26 cellular contexts compared by ENCODE assay signal in the genomic region with DNA sequence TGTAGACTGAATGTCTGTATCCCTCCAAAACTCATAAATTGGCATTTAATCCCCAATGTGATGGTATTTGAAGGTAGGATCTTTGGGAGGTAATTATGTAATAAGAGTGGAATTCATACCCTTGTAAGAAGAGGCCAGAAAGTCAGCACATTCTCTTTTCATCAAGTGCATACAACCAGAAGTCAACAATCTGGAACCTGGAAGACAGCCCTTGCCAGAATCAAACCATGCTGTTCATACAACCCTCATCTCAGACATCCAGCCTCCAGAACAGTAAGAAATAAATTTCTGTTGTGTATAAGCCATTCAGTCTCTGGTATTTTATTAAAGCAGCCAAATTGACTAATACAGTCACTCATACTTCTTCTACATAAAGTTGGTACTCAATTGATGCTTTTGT.
"Had no signal": no experiment of that assay in that cellular context is flagged by ENCODE, and none has a peak within 500 bp of the region (broad histone marks: within the 10 kb centered on the region; RNA-seq: fewer than 3 reads in every experiment).

No MANE protein-coding gene starts in this region.

- H3K4me3 ChIP-seq: coronary artery, dorsolateral prefrontal cortex, esophagus muscularis mucosa, gastrocnemius medialis, heart right ventricle, left lung, lower lobe of right lung, mucosa of descending colon had no signal

- H3K27ac Mint-ChIP-seq: effector memory CD8-positive, alpha-beta T cell; endodermal cell; mesothelial cell of epicardium had no signal

- H3K27me3 Mint-ChIP-seq: effector memory CD8-positive, alpha-beta T cell had no signal

- FAIRE-seq: colon, endometrium, islet of Langerhans had no signal

- DNase-seq: dermis blood vessel endothelial cell; dorsolateral prefrontal cortex; effector CD4-positive, alpha-beta T cell; effector memory CD8-positive, alpha-beta T cell; endodermal cell; erythroblast; foreskin fibroblast; foreskin melanocyte; gastrocnemius medialis; glutamatergic neuron; head of caudate nucleus; heart right ventricle; hippocampal formation; left cardiac atrium; left lung; left ventricle myocardium superior; lower lobe of right lung; mesenchymal stem cell; mucosa of descending colon had no signal

- H3K27me3 ChIP-seq: esophagus muscularis mucosa, left lung had no signal

- H3K9me3 ChIP-seq: gastrocnemius medialis, lower lobe of right lung, mucosa of descending colon had no signal

- H3K4me1 ChIP-seq: esophagus muscularis mucosa, gastrocnemius medialis, heart right ventricle, left lung, lower lobe of right lung had no signal

- ATAC-seq: effector memory CD8-positive, alpha-beta T cell; gastrocnemius medialis; heart right ventricle; left cardiac atrium; left lung; left ventricle myocardium superior; mucosa of descending colon had no signal

- H3K4me1 Mint-ChIP-seq: endodermal cell had no signal

- H3K27ac ChIP-seq: coronary artery, dorsolateral prefrontal cortex, epithelial cell of prostate, esophagus muscularis mucosa, gastrocnemius medialis, heart right ventricle, left lung, lower lobe of right lung had no signal

- H3K36me3 ChIP-seq: esophagus muscularis mucosa, gastrocnemius medialis, heart right ventricle, left lung, lower lobe of right lung had no signal

- H3K4me3 Mint-ChIP-seq: effector memory CD8-positive, alpha-beta T cell; endodermal cell; mesothelial cell of epicardium had no signal
